In genomic region chr19:4065430-4066175, GRCh38 we compare ENCODE assay signal across 8 cellular contexts. TPM values are rescaled to one million over a fixed set of nuclear protein-coding genes. Genes with fewer than 3 reads are reported as not detected.
A peak's percentile ranks its signal among the peaks of the same experiment; 100 is the strongest.
DNase-seq lines count a peak whose midpoint lies in the region; ATAC-seq, FAIRE-seq and TF ChIP-seq lines count a peak whose summit lies in the region.

No MANE protein-coding gene starts in this region.

- peaks cover 14% of the 10 kb centered on the region for H3F3A ChIP-seq in SU-DHL-6 (ENCODE audit: insufficient read depth)

- H3K36me3 ChIP-seq in SU-DHL-6 (ENCODE audit: low read length): no peaks in the 10 kb centered on the region
- no peaks in the 10 kb centered on the region for H3K36me3 ChIP-seq in prostate gland

- no peak overlapping the region for H3K4me2 ChIP-seq in SU-DHL-6 (ENCODE audit: low read depth, low read length, poor library complexity, severe bottlenecking)

- peak; percentile 97 for FAIRE-seq in GM12891 (lab: Jason Lieb, UNC)

- DNase-seq in GM12891 (ENCODE audit: insufficient read length, low spot score) (peak; percentile 99), NCI-H1417 (lab: John Stamatoyannopoulos, UW) (peak; percentile 92 to 97 (median 97)), Right ventricle myocardium inferior (ENCODE audit: missing footprints) (peak; percentile 98), prostate gland (ENCODE audit: low spot score) (peak; percentile 96), ureter (ENCODE audit: low spot score) (peak; percentile 96)
- DNase-seq in activated naive CD8-positive, alpha-beta T cell treated with anti-CD3 and anti-CD28 coated beads, Interleukin-2, amount 50 U/mL, for 16 hours (ENCODE audit: low read depth, low spot score): peak; percentile 93

- H3K27me3 ChIP-seq in SU-DHL-6 (ENCODE audit: low read length) (no peaks in the 10 kb centered on the region), prostate gland (replicated peaks; ENCODE audit: insufficient read depth) (no peaks in the 10 kb centered on the region)

- ATAC-seq in HG02759 (IDR thresholded peaks at IDR 0.05; ENCODE audit: unreplicated experiment) (peak; percentile 73), Right ventricle myocardium inferior (peak; percentile 88)

- no peak overlapping the region for H3K27ac ChIP-seq in SU-DHL-6 (ENCODE audit: low read depth, low read length)
- H3K27ac ChIP-seq in prostate gland: peak overlapping the region; percentile 98 to 99

- no peaks in the 10 kb centered on the region for H3K9me3 ChIP-seq in SU-DHL-6 (ENCODE audit: insufficient read depth, low read length)
- no peaks in the 10 kb centered on the region for H3K9me3 ChIP-seq in prostate gland

- H3K4me3 ChIP-seq in SU-DHL-6 (ENCODE audit: insufficient read depth, low read length, poor library complexity, severe bottlenecking) (peak overlapping the region; percentile 95), prostate gland (peak overlapping the region; percentile 99 to 100)

- H3K9ac ChIP-seq in SU-DHL-6 (ENCODE audit: low read length): peak overlapping the region; percentile 96

- H2AFZ ChIP-seq in SU-DHL-6 (ENCODE audit: low read depth, low read length, severe bottlenecking): no peak overlapping the region

- intact Hi-C loops in Right ventricle myocardium inferior (cut with DNase I): loop anchor here (2.0 to 5.0 kb wide), 2 partner anchors 57 to 79 kb away; partner anchors contain the start of gene MAP2K2
- intact Hi-C loops in prostate gland (cut with DNase I): no loop called here

- TF ChIP-seq POLR2A in GM12891 (IDR thresholded peaks at IDR 0.05; ENCODE audit: low read depth, low read length) (no peak), prostate gland (IDR thresholded peaks at IDR 0.05) (no peak)

- H4K20me1 ChIP-seq in SU-DHL-6 (ENCODE audit: low read depth, low read length): peaks cover 11% of the 10 kb centered on the region; the same call in 1 of the 2 replicates

- WGBS in prostate gland: under 1% methylated on average over 25 of the region's 98 CpGs

- no peaks in the 10 kb centered on the region for H3K9me2 ChIP-seq in SU-DHL-6 (replicated peaks; ENCODE audit: insufficient read depth, low read length)

- H3K79me2 ChIP-seq in SU-DHL-6 (ENCODE audit: insufficient read depth, low read length): peaks cover 45% of the 10 kb centered on the region

- H3K4me1 ChIP-seq in prostate gland (replicated peaks): peaks cover 36% of the 10 kb centered on the region

- TF ChIP-seq CTCF in SU-DHL-6 (IDR thresholded peaks at IDR 0.05; ENCODE audit: insufficient read depth, low read length, poor library complexity, severe bottlenecking) (no peak), prostate gland (IDR thresholded peaks at IDR 0.05) (peak in 3 of 4 experiments; percentile 12 to 72 (median 25))

TF ChIP-seq in GM12891, 5 proteins besides CTCF, POLR2A, EP300 and RAD21:
- TF ChIP-seq POU2F2 (IDR thresholded peaks at IDR 0.05; ENCODE audit: low read depth, low read length): peak; percentile 66; the same call in 1 of the 2 replicates
- TF ChIP-seq TAF1 (IDR thresholded peaks at IDR 0.05; ENCODE audit: low read depth, low read length): no peak

RNA-seq across cellular contexts. Expression of gene ZBTB7A, which starts 1.1 kb away (rescaled TPM):
- 7.3 TPM for polyA plus RNA-seq in GM12891 (2012; ENCODE audit: low read depth, missing spikeins)
- total RNA-seq in Right ventricle myocardium inferior (30.8 TPM), prostate gland (10 to 100 TPM; 77.1 to 87.3 TPM), ureter (63.8 TPM)

RNA-seq across cellular contexts. Expression of gene PIAS4, which starts 58.1 kb away (rescaled TPM):
- 14.1 TPM for polyA plus RNA-seq in GM12891 (2012; ENCODE audit: low read depth, missing spikeins)
- 16.1 TPM for total RNA-seq in Right ventricle myocardium inferior
- total RNA-seq in prostate gland: 10 to 100 TPM; 25.3 to 70.0 TPM
- total RNA-seq in ureter: 27.3 TPM

RNA-seq across cellular contexts. Expression of gene MAP2K2, which starts 58.3 kb away (rescaled TPM):
- 130 TPM for polyA plus RNA-seq in GM12891 (2012; ENCODE audit: low read depth, missing spikeins)
- total RNA-seq in Right ventricle myocardium inferior: 138 TPM
- total RNA-seq in prostate gland: 100 to 1,000 TPM; 104 to 145 TPM
- 103 TPM for total RNA-seq in ureter
